In genomic region chr5:94847726-94848125, GRCh38 we compare ENCODE assay signal across 23 cellular contexts.
"Had no signal": no experiment of that assay in that cellular context is flagged by ENCODE, and none has a peak within 500 bp of the region (broad histone marks: within the 10 kb centered on the region; RNA-seq: fewer than 3 reads in every experiment).

No MANE protein-coding gene starts in this region.

- H3K4me1 Mint-ChIP-seq: stimulated activated memory B cell treated with anti-CD40 and anti-IgM and Interleukin-4, amounts not matched to agents 10 μg/mL and 1 μg/mL and 100 μg/mL, for 72 hours had no signal

- H3K27ac Mint-ChIP-seq: naive thymus-derived CD8-positive, alpha-beta T cell; nephron progenitor cell; type B pancreatic cell had no signal

- H3K9me3 ChIP-seq: gastrocnemius medialis, lower lobe of right lung, ovary, psoas muscle, sigmoid colon, spleen, testis, tibial artery had no signal

- DNase-seq: effector CD4-positive, alpha-beta T cell; foreskin fibroblast; gastrocnemius medialis; head of caudate nucleus; left ventricle myocardium superior; lower lobe of right lung; naive thymus-derived CD8-positive, alpha-beta T cell; nephron progenitor cell; nucleus accumbens; ovary; posterior cingulate gyrus; psoas muscle; right cardiac atrium; sigmoid colon; spleen; stimulated activated CD4-positive, alpha-beta T cell treated with anti-CD3 and anti-CD28 coated beads, Interleukin-4, amount 100 ng/mL, for 4 hours; stimulated activated naive CD8-positive, alpha-beta T cell treated with anti-CD3 and anti-CD28 coated beads, Interleukin-15, Interleukin-2, amounts not matched to agents 100 U/mL and 50 U/mL, for 24 hours; substantia nigra; testis; tibial artery had no signal

- ATAC-seq: esophagus mucosa; gastrocnemius medialis; left ventricle myocardium superior; lower lobe of right lung; naive thymus-derived CD8-positive, alpha-beta T cell; psoas muscle; right cardiac atrium; stimulated activated memory B cell treated with anti-CD40 and anti-IgM and Interleukin-4, amounts not matched to agents 10 μg/mL and 1 μg/mL and 100 μg/mL, for 72 hours; stimulated activated naive CD8-positive, alpha-beta T cell treated with anti-CD3 and anti-CD28 coated beads, Interleukin-15, Interleukin-2, amounts not matched to agents 100 U/mL and 50 U/mL, for 24 hours had no signal

- H3K27me3 Mint-ChIP-seq: stimulated activated memory B cell treated with anti-CD40 and anti-IgM and Interleukin-4, amounts not matched to agents 10 μg/mL and 1 μg/mL and 100 μg/mL, for 72 hours; type B pancreatic cell had no signal

- H3K36me3 Mint-ChIP-seq: naive thymus-derived CD8-positive, alpha-beta T cell; stimulated activated memory B cell treated with anti-CD40 and anti-IgM and Interleukin-4, amounts not matched to agents 10 μg/mL and 1 μg/mL and 100 μg/mL, for 72 hours had no signal

- H3K4me3 Mint-ChIP-seq: naive thymus-derived CD8-positive, alpha-beta T cell; nephron progenitor cell; stimulated activated memory B cell treated with anti-CD40 and anti-IgM and Interleukin-4, amounts not matched to agents 10 μg/mL and 1 μg/mL and 100 μg/mL, for 72 hours; type B pancreatic cell had no signal
